14 cellular contexts compared by ENCODE assay signal in the genomic region with DNA sequence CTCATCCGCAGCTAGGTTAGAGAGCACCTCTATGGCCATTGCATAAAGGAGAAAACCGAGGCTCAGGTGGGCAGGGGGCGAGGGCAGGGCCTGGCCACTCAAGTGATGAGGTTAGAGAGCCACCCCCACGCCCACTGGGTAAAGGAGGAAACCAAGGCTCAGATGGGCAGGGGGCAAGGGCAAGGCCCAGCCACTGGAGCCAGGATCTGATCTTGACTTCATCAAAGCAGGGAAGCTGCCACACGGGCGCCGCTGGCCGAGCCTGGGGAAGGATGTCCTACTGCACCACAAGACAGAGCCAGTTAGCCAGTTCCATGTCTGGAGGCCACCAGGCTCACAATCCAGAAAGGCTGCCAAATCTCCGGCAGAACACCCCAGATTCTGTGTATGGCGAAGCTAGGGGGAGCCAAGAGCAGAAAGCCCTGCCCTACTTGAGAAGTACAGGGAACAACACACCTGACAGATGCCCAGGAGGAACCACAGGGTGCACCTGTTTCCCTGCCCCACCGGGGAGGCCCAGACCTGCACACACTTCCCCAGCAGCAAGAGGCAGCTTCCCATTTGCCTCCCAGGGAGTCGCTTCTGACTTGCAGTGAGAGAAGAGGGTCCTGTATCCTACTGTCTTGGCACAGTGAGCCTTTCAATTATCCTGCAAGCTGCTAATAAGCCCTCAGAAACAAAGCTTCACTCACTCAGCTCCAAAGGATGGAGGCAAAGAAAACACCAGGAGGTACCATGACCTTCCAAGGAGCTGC.
DNase-seq lines count a peak whose midpoint lies in the region; ATAC-seq and TF ChIP-seq lines count a peak whose summit lies in the region.
"Had no signal": no experiment of that assay in that cellular context is flagged by ENCODE, and none has a peak within 500 bp of the region (broad histone marks: within the 10 kb centered on the region; RNA-seq: fewer than 3 reads in every experiment).

No MANE protein-coding gene starts in this region.

- no peak overlapping the region for H2AFZ ChIP-seq in OCI-LY1 (ENCODE audit: low read length)

- peaks cover 39% of the 10 kb centered on the region for H3K79me2 ChIP-seq in OCI-LY1 (ENCODE audit: insufficient read depth, low read length)

- H3K9me3 ChIP-seq in OCI-LY1 (ENCODE audit: low read length) = peaks cover 7% of the 10 kb centered on the region
- H3K9me3 ChIP-seq in right lobe of liver = no peaks in the 10 kb centered on the region
- H3K9me3 ChIP-seq in stomach = no peaks in the 10 kb centered on the region
- H3K9me3 ChIP-seq: ovary had no signal

- no peak for TF ChIP-seq POLR2A in right lobe of liver (IDR thresholded peaks at IDR 0.05)
- TF ChIP-seq POLR2A in stomach (IDR thresholded peaks at IDR 0.05) = no peak

- H3K36me3 ChIP-seq in OCI-LY1 (ENCODE audit: insufficient read depth, low read length) (peaks cover 33% of the 10 kb centered on the region), right lobe of liver (no peaks in the 10 kb centered on the region), stomach (no peaks in the 10 kb centered on the region)
- H3K36me3 ChIP-seq: ovary had no signal

- DNase-seq in NCI-H748 (lab: John Stamatoyannopoulos, UW; ENCODE audit: unreplicated experiment) (peak; percentile 45), NCI-H748 treated with DMSO at 0.1 percent for 48 hours (lab: John Stamatoyannopoulos, UW) (no peak), right lobe of liver (no peak), stomach (no peak), HK-2 (ENCODE audit: unreplicated experiment) (no peak)
- no peak for DNase-seq in effector CD8-positive, alpha-beta T cell (lab: John Stamatoyannopoulos, UW)
- DNase-seq: activated CD4-positive, alpha-beta memory T cell treated with anti-CD3 and anti-CD28 coated beads, Interleukin-2, amount 10 ng/mL, durations not matched to agents 7 days and 5 days; dermis blood vessel endothelial cell; EL; kidney glomerular epithelial cell; NK-92 treated with Interleukin-12 subunit alpha and Interleukin-12 subunit beta, amount 100 ng/mL, for 24 hours; ovary had no signal

- WGBS in right lobe of liver (ENCODE audit: insufficient coverage, low coverage, low lambda C conversion rate, missing lambda C conversion rate) = 53% methylated on average over 3 of the region's 12 CpGs
- 63 to 78% (median 71%) methylated on average over 7 to 12 of the region's 12 CpGs for WGBS in stomach, 5 donors

- ATAC-seq in right lobe of liver = no peak
- no peak for ATAC-seq in GM21447 (IDR thresholded peaks at IDR 0.05; ENCODE audit: unreplicated experiment)

- H3K27me3 ChIP-seq in OCI-LY1 (ENCODE audit: insufficient read depth, low read length) (no peaks in the 10 kb centered on the region), right lobe of liver (no peaks in the 10 kb centered on the region), stomach (no peaks in the 10 kb centered on the region)
- H3K27me3 ChIP-seq: ovary had no signal

- H3K4me1 ChIP-seq in OCI-LY1 (ENCODE audit: insufficient read depth, low read length, severe bottlenecking) (peaks cover 80% of the 10 kb centered on the region), right lobe of liver (peaks cover 0 to 73% (median 35%) of the 10 kb centered on the region in 4 donors), stomach (peaks cover 76 to 99% (median 94%) of the 10 kb centered on the region in 4 donors)

- no peaks in the 10 kb centered on the region for H3K9me2 ChIP-seq in OCI-LY1 (ENCODE audit: low read depth, low read length)

- intact Hi-C loops in right lobe of liver (cut with DNase I) (loop anchor here in 1 of 2 donors (10.0 kb wide), 1 partner anchor 95 kb away; no protein-coding TSS in a partner anchor), stomach (cut with DNase I; ENCODE audit: low total_unique reads) (no loop called here)

- TF ChIP-seq CTCF in OCI-LY1 (IDR thresholded peaks at IDR 0.05; ENCODE audit: low read length) (peak; percentile 51; the same call in 1 of the 2 replicates), right lobe of liver (IDR thresholded peaks at IDR 0.05) (no peak), stomach (IDR thresholded peaks at IDR 0.05) (no peak)

- H3K4me3 ChIP-seq in OCI-LY1 (ENCODE audit: low read depth, low read length, poor library complexity, severe bottlenecking) = peak overlapping the region; percentile 57
- no peak overlapping the region for H3K4me3 ChIP-seq in right lobe of liver
- no peak overlapping the region for H3K4me3 ChIP-seq in stomach
- H3K4me3 ChIP-seq: ovary had no signal

- H3K9ac ChIP-seq in OCI-LY1 (ENCODE audit: low read length) = peak overlapping the region; percentile 63

- no peaks in the 10 kb centered on the region for H4K20me1 ChIP-seq in OCI-LY1 (ENCODE audit: insufficient read depth, low read length)

- TF ChIP-seq EP300 in stomach (IDR thresholded peaks at IDR 0.05) = no peak

- H3F3A ChIP-seq in OCI-LY1 (ENCODE audit: insufficient read depth, low read length) = no peaks in the 10 kb centered on the region

- H3K4me2 ChIP-seq in OCI-LY1 (ENCODE audit: low read length) = peak overlapping the region; percentile 70

- H3K27ac ChIP-seq in OCI-LY1 (ENCODE audit: low read depth, low read length, poor library complexity, severe bottlenecking) = peak overlapping the region; percentile 90
- H3K27ac ChIP-seq in right lobe of liver = peak overlapping the region in 2 of 3 donors; percentile 32 to 60
- peak overlapping the region; percentile 82 to 90 (median 85) for H3K27ac ChIP-seq in stomach
